8 cellular contexts compared by ENCODE assay signal in the genomic region with DNA sequence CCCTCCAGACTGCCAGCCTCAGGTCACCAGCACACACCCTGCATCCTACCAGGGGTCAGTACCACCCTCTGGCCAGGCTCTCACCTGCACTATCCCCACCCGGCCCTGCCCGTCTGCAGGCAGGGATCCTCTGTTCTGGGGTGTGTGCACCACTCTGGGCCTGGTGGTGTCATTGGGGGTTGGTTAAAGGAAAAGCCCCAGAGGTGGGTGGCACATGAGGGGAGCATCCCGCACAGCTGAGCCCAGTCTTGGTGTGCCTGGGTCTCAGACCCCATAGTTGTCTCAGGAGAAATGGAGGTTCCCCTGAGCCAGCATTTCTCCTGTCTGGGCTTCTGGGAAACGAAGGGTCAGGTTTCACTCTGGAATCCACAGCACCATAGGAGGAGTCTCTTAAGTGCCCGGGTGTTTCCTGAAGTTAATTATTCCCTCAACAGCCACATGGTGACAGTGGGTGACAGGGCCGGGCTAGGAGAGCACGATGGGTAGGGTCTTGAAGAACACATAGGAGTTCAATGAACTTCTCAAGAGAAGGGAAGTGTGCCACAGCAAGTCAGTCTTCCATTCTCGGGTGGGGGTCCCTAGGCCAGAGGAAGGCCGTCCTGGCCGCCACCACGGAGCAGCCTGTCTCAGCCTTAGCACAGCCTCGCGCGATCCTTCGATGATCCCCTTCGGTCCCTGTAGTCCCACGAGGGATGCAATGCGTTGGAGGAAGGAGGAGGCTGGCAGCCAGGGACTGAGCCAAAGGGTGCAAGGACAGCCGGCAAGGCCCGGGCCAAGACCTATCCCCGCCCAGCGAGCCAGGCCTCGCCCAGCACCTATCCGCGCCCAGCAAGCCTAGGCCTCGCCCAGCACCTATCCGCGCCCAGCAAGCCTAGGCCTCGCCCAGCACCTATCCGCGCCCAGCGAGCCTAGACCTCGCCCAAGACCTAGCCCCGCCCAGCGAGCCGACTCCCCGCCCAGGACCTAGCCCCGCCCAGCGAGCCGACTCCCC. TPM values are rescaled to one million over a fixed set of nuclear protein-coding genes. Genes with fewer than 3 reads are reported as not detected.
A peak's percentile ranks its signal among the peaks of the same experiment; 100 is the strongest.
DNase-seq lines count a peak whose midpoint lies in the region; ATAC-seq, FAIRE-seq and TF ChIP-seq lines count a peak whose summit lies in the region.

No MANE protein-coding gene starts in this region.

- peaks cover 20 to 33% of the 10 kb centered on the region in 2 donors for H3K36me3 ChIP-seq in ascending aorta

- DNase-seq in Jurkat, Clone E6-1 (ENCODE audit: low read depth, low spot score), result peak; percentile 72
- DNase-seq in T-helper 17 cell, result peak; percentile 67 to 76 (median 72)
- peak; percentile 51 to 90 for DNase-seq in ascending aorta (ENCODE audit: low spot score in 2 of 2)
- peak; percentile 54 for DNase-seq in iPS DF 19.7 (ENCODE audit: low read depth, low spot score)
- DNase-seq in skeletal muscle cell (ENCODE audit: low read depth), result peak; percentile 22

- H3K4me3 Mint-ChIP-seq in T-helper 17 cell, result peak overlapping the region; percentile 73

- peak; percentile 77 for FAIRE-seq in G401.6 (lab: Jason Lieb, UNC)

- peak overlapping the region; percentile 32 for H3K4me3 ChIP-seq in Jurkat, Clone E6-1 (ENCODE audit: low read length)
- H3K4me3 ChIP-seq in ascending aorta (peak overlapping the region; percentile 34 to 36), skeletal muscle cell (ENCODE audit: low read depth, low read length) (peak overlapping the region; percentile 27)

- peaks cover 19% of the 10 kb centered on the region for H3K4me1 Mint-ChIP-seq in T-helper 17 cell

- TF ChIP-seq CTCF in ascending aorta (IDR thresholded peaks at IDR 0.05), result peak in 1 of 3 experiments; percentile 7

- intact Hi-C loops in ascending aorta (cut with DNase I), result loop anchor here (5.0 to 10.0 kb wide), 2 partner anchors 152 to 380 kb away; partner anchors contain the start of genes D2HGDH and STK25

- H3K27ac ChIP-seq in ascending aorta, result peak overlapping the region; percentile 75 to 84

- H3K27me3 ChIP-seq in ascending aorta, result no peaks in the 10 kb centered on the region

- no peaks in the 10 kb centered on the region for H3K36me3 Mint-ChIP-seq in T-helper 17 cell (ENCODE audit: low read depth)

- H3K27me3 Mint-ChIP-seq in T-helper 17 cell, result no peaks in the 10 kb centered on the region

- no peaks in the 10 kb centered on the region for H3K9me3 ChIP-seq in T-helper 17 cell (ENCODE audit: control insufficient read depth, low read length, poor library complexity, severe bottlenecking)
- no peaks in the 10 kb centered on the region for H3K9me3 ChIP-seq in ascending aorta

- ATAC-seq in T-helper 17 cell (peak; percentile 38), HG02588 (IDR thresholded peaks at IDR 0.05; ENCODE audit: unreplicated experiment) (no peak), HG02840 (IDR thresholded peaks at IDR 0.05; ENCODE audit: low FRiP score, unreplicated experiment) (no peak)

- peaks cover 8 to 31% of the 10 kb centered on the region in 2 donors for H3K4me1 ChIP-seq in ascending aorta

- peak overlapping the region; percentile 53 for H3K27ac Mint-ChIP-seq in T-helper 17 cell

RNA-seq across cellular contexts. Expression of gene FARP2, which starts 1.1 kb away (rescaled TPM):
- polyA plus RNA-seq in Jurkat, Clone E6-1 (2012; ENCODE audit: insufficient read depth, insufficient read length), result 19.6 TPM
- total RNA-seq in T-helper 17 cell (10 to 100 TPM; 18.0 to 28.1 TPM), ascending aorta (19.6 TPM)

RNA-seq across cellular contexts. Expression of gene SEPTIN2, which starts 39.2 kb away (rescaled TPM):
- 136 TPM for polyA plus RNA-seq in Jurkat, Clone E6-1 (2012; ENCODE audit: insufficient read depth, insufficient read length)
- total RNA-seq in T-helper 17 cell (100 to 1,000 TPM; 190 to 216 TPM), ascending aorta (248 TPM)

RNA-seq across cellular contexts. Expression of gene HDLBP, which starts 39.5 kb away (rescaled TPM):
- 211 TPM for polyA plus RNA-seq in Jurkat, Clone E6-1 (2012; ENCODE audit: insufficient read depth, insufficient read length)
- total RNA-seq in T-helper 17 cell (100 to 1,000 TPM; 136 to 175 TPM), ascending aorta (308 TPM)

Comparison
In these comparisons a context has a peak if more than half of its experiments do, and no peak if none do; other contexts are left out.
1. DNase-seq: peak in every context shown above with its lines; median percentile 72 in Jurkat, Clone E6-1; 72 in T-helper 17 cell; 70 in ascending aorta; 54 in iPS DF 19.7; 22 in skeletal muscle cell.